ENCODE assay signal across 35 cellular contexts in genomic region chr16:16196099-16196498, GRCh38. TPM values are rescaled to one million over a fixed set of nuclear protein-coding genes. Genes with fewer than 3 reads are reported as not detected.
"Had no signal": no experiment of that assay in that cellular context is flagged by ENCODE, and none has a peak within 500 bp of the region (broad histone marks: within the 10 kb centered on the region; RNA-seq: fewer than 3 reads in every experiment).

No MANE protein-coding gene starts in this region.

- H3K27ac ChIP-seq: KMS-11 had no signal

- H3K27me3 ChIP-seq: MG63 had no signal

- H3K9me3 ChIP-seq: MG63 had no signal

- H3K36me3 ChIP-seq: MG63 had no signal

- DNase-seq: Kasumi-1, MG63, MM.1S, MV-4-11, NCI-H1048, NCI-H1092, NCI-H1092 treated with DMSO at 0.1 percent for 48 hours, NCI-H1105, NCI-H1105 treated with DMSO at 0.1 percent for 48 hours, NCI-H1417, NCI-H1417 treated with DMSO at 0.1 percent for 48 hours, NCI-H1436, NCI-H1436 treated with DMSO at 0.1 percent for 48 hours, NCI-H146, NCI-H1694, NCI-H1694 treated with DMSO at 0.1 percent for 48 hours, NCI-H187, NCI-H187 treated with DMSO at 0.1 percent for 48 hours, NCI-H1930, NCI-H2029, NCI-H2029 treated with DMSO at 0.1 percent for 48 hours, NCI-H2081, NCI-H2081 treated with DMSO at 0.1 percent for 48 hours, NCI-H2107, NCI-H2171, NCI-H2171 treated with DMSO at 0.1 percent for 48 hours, NCI-H2227 treated with DMSO at 0.1 percent for 48 hours, NCI-H226, NCI-H345, NCI-H446, NCI-H446 treated with DMSO at 0.1 percent for 48 hours, NCI-H510A, NCI-H510A treated with DMSO at 0.1 percent for 48 hours had no signal

- H3K4me2 ChIP-seq: KMS-11 had no signal

- H3K4me3 ChIP-seq: MG63 had no signal

- H3K9ac ChIP-seq: KMS-11 had no signal

RNA-seq across cellular contexts. Expression of gene ABCC6, which starts 27.2 kb away (rescaled TPM):
- total RNA-seq: MCF 10A had no signal
